In genomic region chr17:16215002-16215272, GRCh38 we compare ENCODE assay signal across 8 cellular contexts. TPM values are rescaled to one million over a fixed set of nuclear protein-coding genes. Genes with fewer than 3 reads are reported as not detected.
DNase-seq lines count a peak whose midpoint lies in the region; ATAC-seq and TF ChIP-seq lines count a peak whose summit lies in the region.

No MANE protein-coding gene starts in this region.

- intact Hi-C loops in left lung (cut with DNase I) = no loop called here

- H3F3A ChIP-seq in SK-N-SH (replicated peaks; ENCODE audit: insufficient read depth) = peaks cover 31% of the 10 kb centered on the region

- H3K36me3 ChIP-seq in BLaER1 treated with 17β-estradiol and CSF1 and Interleukin-3, amounts not matched to agents 10 nM and 100 nM = peaks cover 0 to 19% (median 12%) of the 10 kb centered on the region in 11 experiments; a peak in 12 of 22 replicates
- peaks cover 0 to 6% of the 10 kb centered on the region in 2 experiments for H3K36me3 ChIP-seq in SK-N-SH (replicated peaks in 1 of 2; ENCODE audit: control insufficient read depth in 1 of 2, insufficient read depth in 2 of 2, low read length in 1 of 2)
- no peaks in the 10 kb centered on the region for H3K36me3 ChIP-seq in left lung

- peak overlapping the region; percentile 92 for H3K27ac Mint-ChIP-seq in stimulated activated effector memory CD8-positive, alpha-beta T cell treated with anti-CD3 and anti-CD28 coated beads, Interleukin-12 subunit alpha, Interleukin-12 subunit beta, amount 100 ng/mL, for 72 hours

- CTCF ChIA-PET in SK-N-SH (lab: Yijun Ruan, JAX) = interaction anchor here (1.0 to 1.4 kb wide), 3 partner anchors 10 to 117 kb away, joined by 3 read pairs; no protein-coding TSS in a partner anchor

- no peak for TF ChIP-seq EP300 in SK-N-SH (IDR thresholded peaks at IDR 0.05; ENCODE audit: borderline replicate concordance in 1 of 2, low read depth in 1 of 2, low read length in 1 of 2)

- peak overlapping the region; percentile 82 to 94 (median 87) for H3K4me2 ChIP-seq in BLaER1 treated with 17β-estradiol and CSF1 and Interleukin-3, amounts not matched to agents 10 nM and 100 nM
- peak overlapping the region; percentile 91 for H3K4me2 ChIP-seq in SK-N-SH

- peak overlapping the region; percentile 90 to 99 (median 97) for H3K27ac ChIP-seq in BLaER1 treated with 17β-estradiol and CSF1 and Interleukin-3, amounts not matched to agents 10 nM and 100 nM
- H3K27ac ChIP-seq in SK-N-SH (ENCODE audit: low read depth in 2 of 2, low read length in 1 of 2) = peak overlapping the region; percentile 92 to 97
- H3K27ac ChIP-seq in left lung = peak overlapping the region; percentile 98 to 99

- TF ChIP-seq RAD21 in SK-N-SH (IDR thresholded peaks at IDR 0.05; ENCODE audit: low read length) = no peak

- no peaks in the 10 kb centered on the region for H3K27me3 ChIP-seq in BLaER1 treated with 17β-estradiol and CSF1 and Interleukin-3, amounts not matched to agents 10 nM and 100 nM
- no peaks in the 10 kb centered on the region for H3K27me3 ChIP-seq in SK-N-SH (ENCODE audit: insufficient read depth)
- H3K27me3 ChIP-seq in left lung = no peaks in the 10 kb centered on the region

- POLR2A ChIA-PET in SK-N-SH (lab: Yijun Ruan, JAX) = interaction anchor here (1.1 to 1.3 kb wide), 2 partner anchors 166 to 215 kb away, joined by 3 to 5 read pairs; partner anchors contain the start of genes TTC19, UBB and ZSWIM7

- DNase-seq in SK-N-SH (peak; percentile 80), cerebellar cortex (ENCODE audit: low spot score) (peak; percentile 42), left lung (peak; percentile 61 to 91), DMS153 treated with DMSO at 0.1 percent for 48 hours (lab: John Stamatoyannopoulos, UW; ENCODE audit: unreplicated experiment) (no peak)
- no peak for DNase-seq in stimulated activated effector memory CD8-positive, alpha-beta T cell treated with anti-CD3 and anti-CD28 coated beads, Interleukin-12 subunit alpha, Interleukin-12 subunit beta, amount 100 ng/mL, for 72 hours (ENCODE audit: low spot score in 2 of 2)

- no peaks in the 10 kb centered on the region for H3K9me3 Mint-ChIP-seq in stimulated activated effector memory CD8-positive, alpha-beta T cell treated with anti-CD3 and anti-CD28 coated beads, Interleukin-12 subunit alpha, Interleukin-12 subunit beta, amount 100 ng/mL, for 72 hours

- no peaks in the 10 kb centered on the region for H3K9me2 ChIP-seq in SK-N-SH

- peaks cover 0 to 10% (median 0%) of the 10 kb centered on the region in 11 experiments; a peak in 1 of 22 replicates for H3K9me3 ChIP-seq in BLaER1 treated with 17β-estradiol and CSF1 and Interleukin-3, amounts not matched to agents 10 nM and 100 nM (replicated peaks in 1 of 11)
- H3K9me3 ChIP-seq in SK-N-SH (no peaks in the 10 kb centered on the region), left lung (no peaks in the 10 kb centered on the region)

- H3K36me3 Mint-ChIP-seq in stimulated activated effector memory CD8-positive, alpha-beta T cell treated with anti-CD3 and anti-CD28 coated beads, Interleukin-12 subunit alpha, Interleukin-12 subunit beta, amount 100 ng/mL, for 72 hours = peaks cover 24% of the 10 kb centered on the region

- H3K79me2 ChIP-seq in SK-N-SH (ENCODE audit: insufficient read depth) = peaks cover 99% of the 10 kb centered on the region

- H3K4me3 Mint-ChIP-seq in stimulated activated effector memory CD8-positive, alpha-beta T cell treated with anti-CD3 and anti-CD28 coated beads, Interleukin-12 subunit alpha, Interleukin-12 subunit beta, amount 100 ng/mL, for 72 hours = peak overlapping the region; percentile 87

- TF ChIP-seq CTCF in SK-N-SH (IDR thresholded peaks at IDR 0.05) (no peak), left lung (IDR thresholded peaks at IDR 0.05) (no peak)

- ATAC-seq in GM19043 (IDR thresholded peaks at IDR 0.05; ENCODE audit: low read depth, unreplicated experiment) = peak; percentile 37
- ATAC-seq in HG03196 (IDR thresholded peaks at IDR 0.05; ENCODE audit: unreplicated experiment) = peak; percentile 27
- ATAC-seq in left lung = peak; percentile 62
- ATAC-seq in stimulated activated effector memory CD8-positive, alpha-beta T cell treated with anti-CD3 and anti-CD28 coated beads, Interleukin-12 subunit alpha, Interleukin-12 subunit beta, amount 100 ng/mL, for 72 hours = peak; percentile 66

- H4K20me1 ChIP-seq in BLaER1 treated with 17β-estradiol and CSF1 and Interleukin-3, amounts not matched to agents 10 nM and 100 nM = peaks cover 39 to 52% (median 48%) of the 10 kb centered on the region in 11 experiments; a peak in 21 of 22 replicates
- H4K20me1 ChIP-seq in SK-N-SH (ENCODE audit: insufficient read depth) = peaks cover 42% of the 10 kb centered on the region

- H2AFZ ChIP-seq in SK-N-SH (ENCODE audit: low read depth) = peak overlapping the region; percentile 44; the same call in 1 of the 2 replicates

- WGBS in SK-N-SH (ENCODE audit: low lambda C conversion rate) = 2% methylated on average over 18 of the region's 27 CpGs

- H3K9ac ChIP-seq in BLaER1 treated with 17β-estradiol and CSF1 and Interleukin-3, amounts not matched to agents 10 nM and 100 nM = peak overlapping the region; percentile 94 to 99 (median 98)
- H3K9ac ChIP-seq in SK-N-SH = peak overlapping the region; percentile 98

- H3K4me3 ChIP-seq in BLaER1 treated with 17β-estradiol and CSF1 and Interleukin-3, amounts not matched to agents 10 nM and 100 nM = peak overlapping the region; percentile 86 to 100 (median 92)
- H3K4me3 ChIP-seq in SK-N-SH (ENCODE audit: low read depth in 2 of 2, low read length in 1 of 2) = peak overlapping the region; percentile 81
- H3K4me3 ChIP-seq in left lung = peak overlapping the region; percentile 96

- H3K4me1 Mint-ChIP-seq in stimulated activated effector memory CD8-positive, alpha-beta T cell treated with anti-CD3 and anti-CD28 coated beads, Interleukin-12 subunit alpha, Interleukin-12 subunit beta, amount 100 ng/mL, for 72 hours = peaks cover 20% of the 10 kb centered on the region

- H3K4me1 ChIP-seq in BLaER1 treated with 17β-estradiol and CSF1 and Interleukin-3, amounts not matched to agents 10 nM and 100 nM = peaks cover 34 to 46% (median 42%) of the 10 kb centered on the region in 10 experiments
- peaks cover 4 to 13% of the 10 kb centered on the region in 2 experiments; a peak in 3 of 4 replicates for H3K4me1 ChIP-seq in SK-N-SH (ENCODE audit: control insufficient read depth in 1 of 2, insufficient read depth in 2 of 2, low read depth in 1 of 2, low read length in 1 of 2)
- peaks cover 23 to 60% of the 10 kb centered on the region in 2 donors for H3K4me1 ChIP-seq in left lung

TF ChIP-seq in SK-N-SH, 30 proteins besides CTCF, POLR2A, EP300 and RAD21 (continues in another document):
- TF ChIP-seq MAX (IDR thresholded peaks at IDR 0.05; ENCODE audit: low read depth) = no peak
- no peak for TF ChIP-seq NFIC (IDR thresholded peaks at IDR 0.05; ENCODE audit: borderline replicate concordance)
- TF ChIP-seq EZH2phosphoT487 (IDR thresholded peaks at IDR 0.05; ENCODE audit: borderline replicate concordance, low read depth) = no peak
- TF ChIP-seq TAF1 (IDR thresholded peaks at IDR 0.05; ENCODE audit: borderline replicate concordance, low read depth, low read length) = no peak
- no peak for TF ChIP-seq GATA2 (CRISPR knock-in tag; IDR thresholded peaks at IDR 0.05)
- TF ChIP-seq USF2 (IDR thresholded peaks at IDR 0.05; ENCODE audit: borderline replicate concordance, low read depth, low read length) = no peak
- TF ChIP-seq GABPA (IDR thresholded peaks at IDR 0.05; ENCODE audit: low read depth) = no peak
- no peak for TF ChIP-seq RCOR1 (IDR thresholded peaks at IDR 0.05; ENCODE audit: low read length)
- TF ChIP-seq FOSL2 (IDR thresholded peaks at IDR 0.05; ENCODE audit: borderline replicate concordance, low read depth) = no peak
- TF ChIP-seq PBX3 (IDR thresholded peaks at IDR 0.05) = no peak
- TF ChIP-seq YY1 (IDR thresholded peaks at IDR 0.05; ENCODE audit: low read depth) = no peak
- TF ChIP-seq ELF1 (IDR thresholded peaks at IDR 0.05) = no peak
- no peak for TF ChIP-seq RFX5 (IDR thresholded peaks at IDR 0.05; ENCODE audit: low read length)
- no peak for TF ChIP-seq USF1 (IDR thresholded peaks at IDR 0.05; ENCODE audit: borderline replicate concordance, low read depth)

RNA-seq across cellular contexts. Expression of gene NCOR1, which starts 0.4 kb away (rescaled TPM):
- 42.1 and 43.0 TPM in 2 replicates for polyA plus RNA-seq in SK-N-SH (2012; rRNA removed)
- polyA plus RNA-seq in SK-N-SH (2012; cell fraction: cytosol; rRNA removed) = 27.2 and 39.1 TPM in 2 replicates
- polyA plus RNA-seq in SK-N-SH (2012; cell fraction: nucleus; rRNA removed) = 61.7 and 72.9 TPM in 2 replicates
- 100 to 1,000 TPM; 116 to 139 TPM for total RNA-seq in left lung

RNA-seq across cellular contexts. Expression of gene PIGL, which starts 2.1 kb away (rescaled TPM):
- polyA plus RNA-seq in SK-N-SH (2012; rRNA removed) = 34.0 and 58.0 TPM in 2 replicates
- 13.3 and 15.4 TPM in 2 replicates for polyA plus RNA-seq in SK-N-SH (2012; cell fraction: cytosol; rRNA removed)
- polyA plus RNA-seq in SK-N-SH (2012; cell fraction: nucleus; rRNA removed) = 245 and 336 TPM in 2 replicates
- total RNA-seq in left lung = 10 to 100 TPM; 15.9 to 27.9 TPM

Comparison
In these comparisons a context has a peak if more than half of its experiments do, and no peak if none do; other contexts are left out.
1. DNase-seq: peak in SK-N-SH (single experiment), cerebellar cortex (single experiment) and left lung (2 of 2); none in stimulated activated effector memory CD8-positive, alpha-beta T cell treated with anti-CD3 and anti-CD28 coated beads, Interleukin-12 subunit alpha, Interleukin-12 subunit beta, amount 100 ng/mL, for 72 hours (0 of 2) and DMS153 treated with DMSO at 0.1 percent for 48 hours (single experiment).
2. Peak in every context shown above with its lines, with median percentiles within 50 percentile points of each other: H3K27ac ChIP-seq, H3K4me3 ChIP-seq and ATAC-seq.